7 cellular contexts compared by ENCODE assay signal in genomic region chr17:2982854-2983636, GRCh38.
A peak's percentile ranks its signal among the peaks of the same experiment; 100 is the strongest.
DNase-seq lines count a peak whose midpoint lies in the region; ATAC-seq, FAIRE-seq and TF ChIP-seq lines count a peak whose summit lies in the region.

No MANE protein-coding gene starts in this region.

- TF ChIP-seq CTCF in cardiac fibroblast (IDR thresholded peaks at IDR 0.05; ENCODE audit: low read depth, low read length): peak; percentile 18
- TF ChIP-seq CTCF in HepG2 (CRISPR knock-in tag; IDR thresholded peaks at IDR 0.05): no peak
- TF ChIP-seq CTCF in upper lobe of left lung (IDR thresholded peaks at IDR 0.05): no peak

- TF ChIP-seq POLR2A in HepG2 (IDR thresholded peaks at IDR 0.05; ENCODE audit: insufficient read depth in 1 of 2, low read depth in 2 of 2, low read length in 2 of 2): no peak
- TF ChIP-seq POLR2A in upper lobe of left lung (IDR thresholded peaks at IDR 0.05): no peak

- H4K20me1 ChIP-seq in HepG2 (ENCODE audit: insufficient read depth, low read length): no peaks in the 10 kb centered on the region

- WGBS in HepG2 (ENCODE audit: low lambda C conversion rate): 97% methylated on average over 26 of the region's 27 CpGs
- WGBS in upper lobe of left lung, 2 donors: 76 to 81% methylated on average over 26 to 27 of the region's 27 CpGs

- TF ChIP-seq EP300 in HepG2 (IDR thresholded peaks at IDR 0.05; ENCODE audit: low read depth in 2 of 2, low read length in 2 of 2): no peak
- no peak for TF ChIP-seq EP300 in HepG2 (CRISPR knock-in tag; IDR thresholded peaks at IDR 0.05; ENCODE audit: borderline replicate concordance)
- TF ChIP-seq EP300 in upper lobe of left lung (IDR thresholded peaks at IDR 0.05): no peak

- H3K9ac ChIP-seq in HepG2 (ENCODE audit: insufficient read depth, low read depth, low read length): no peak overlapping the region

- H2AFZ ChIP-seq in HepG2 (ENCODE audit: low read length): no peak overlapping the region

- TF ChIP-seq RAD21 in HepG2 (CRISPR knock-in tag; IDR thresholded peaks at IDR 0.05): no peak

- FAIRE-seq in HepG2 (lab: Jason Lieb, UNC): no peak

- no peaks in the 10 kb centered on the region for H3K27me3 ChIP-seq in HepG2 (ENCODE audit: control insufficient read depth in 1 of 2, insufficient read depth in 2 of 2, low read length in 2 of 2)
- H3K27me3 ChIP-seq in upper lobe of left lung: no peaks in the 10 kb centered on the region

- H3K27ac ChIP-seq in HepG2 (ENCODE audit: extremely low read length, insufficient read depth, low read length): no peak overlapping the region
- H3K27ac ChIP-seq in upper lobe of left lung: peak overlapping the region in 2 of 4 donors; percentile 10 to 42

- H3K79me2 ChIP-seq in HepG2 (ENCODE audit: insufficient read depth, low read length): no peaks in the 10 kb centered on the region

- H3K27me3 Mint-ChIP-seq in activated CD4-positive, alpha-beta T cell treated with anti-CD3 and anti-CD28 coated beads for 36 hours: no peaks in the 10 kb centered on the region

- H3K4me1 ChIP-seq in HepG2 (ENCODE audit: insufficient read depth, low read length) (no peaks in the 10 kb centered on the region), upper lobe of left lung (no peaks in the 10 kb centered on the region)

- no peaks in the 10 kb centered on the region for H3K4me1 Mint-ChIP-seq in activated CD4-positive, alpha-beta T cell treated with anti-CD3 and anti-CD28 coated beads for 36 hours

- no peak overlapping the region for H3K4me3 Mint-ChIP-seq in activated CD4-positive, alpha-beta T cell treated with anti-CD3 and anti-CD28 coated beads for 36 hours

- H3K4me3 ChIP-seq in cardiac fibroblast (replicated peaks in 1 of 2; ENCODE audit: low read depth in 2 of 2, low read length in 2 of 2) (no peak overlapping the region), HepG2 (replicated peaks in 1 of 3; ENCODE audit: insufficient read depth in 1 of 3, low read depth in 2 of 3, low read length in 3 of 3) (no peak overlapping the region), upper lobe of left lung (no peak overlapping the region)

- H3K9me3 ChIP-seq in HepG2 (ENCODE audit: low read length) (no peaks in the 10 kb centered on the region), upper lobe of left lung (no peaks in the 10 kb centered on the region)

- no peak overlapping the region for H3K27ac Mint-ChIP-seq in activated CD4-positive, alpha-beta T cell treated with anti-CD3 and anti-CD28 coated beads for 36 hours

- peak; percentile 98 for DNase-seq in MV-4-11 (lab: John Stamatoyannopoulos, UW)
- DNase-seq in cardiac fibroblast (ENCODE audit: low read depth in 2 of 2): peak; percentile 62 to 94
- DNase-seq in HepG2 (ENCODE audit: low spot score): no peak
- DNase-seq in upper lobe of left lung: peak; percentile 48 to 87
- no peak for DNase-seq in T-helper 9 cell
- no peak for DNase-seq in activated CD4-positive, alpha-beta T cell treated with anti-CD3 and anti-CD28 coated beads for 36 hours

- in situ Hi-C loops in HepG2 (cut with HindIII; ENCODE audit: extremely low pct_ligation_motif_present, low pct_unique_long_range_greater_than_20kb): no loop called here

- no peak overlapping the region for H3K4me2 ChIP-seq in HepG2 (ENCODE audit: low read depth, low read length)

- H3K36me3 Mint-ChIP-seq in activated CD4-positive, alpha-beta T cell treated with anti-CD3 and anti-CD28 coated beads for 36 hours (ENCODE audit: low read depth): peaks cover 8% of the 10 kb centered on the region

- CTCF ChIA-PET in HepG2 (lab: Yijun Ruan, JAX; ENCODE audit: low intra/inter-chr PET ratio, low total read pairs): no interaction called here
- CTCF ChIA-PET in activated CD4-positive, alpha-beta T cell treated with anti-CD3 and anti-CD28 coated beads for 36 hours (lab: Charles Lee): no interaction called here

- ATAC-seq in HepG2 (no peak), upper lobe of left lung (ENCODE audit: low FRiP score in 2 of 2) (peak; percentile 88 to 89), HG02973 (IDR thresholded peaks at IDR 0.05; ENCODE audit: unreplicated experiment) (no peak)
- ATAC-seq in activated CD4-positive, alpha-beta T cell treated with anti-CD3 and anti-CD28 coated beads for 36 hours: no peak

- POLR2A ChIA-PET in HepG2 (lab: Yijun Ruan, JAX): no interaction called here
- POLR2A ChIA-PET in activated CD4-positive, alpha-beta T cell treated with anti-CD3 and anti-CD28 coated beads for 36 hours (lab: Charles Lee): no interaction called here

- no TSS peak for BruUV-seq in HepG2 (replicated peaks; lab: Mats Ljungman, UMichigan)

- H3K9me3 Mint-ChIP-seq in activated CD4-positive, alpha-beta T cell treated with anti-CD3 and anti-CD28 coated beads for 36 hours (ENCODE audit: low read depth): no peaks in the 10 kb centered on the region

- intact Hi-C loops in HepG2 (cut with micrococcal nuclease; ENCODE audit: unreplicated experiment): no loop called here
- intact Hi-C loops in activated CD4-positive, alpha-beta T cell treated with anti-CD3 and anti-CD28 coated beads for 36 hours (cut with DNase I, micrococcal nuclease): no loop called here

- H3K36me3 ChIP-seq in HepG2 (replicated peaks in 1 of 2; ENCODE audit: control insufficient read depth in 1 of 2, insufficient read depth in 2 of 2, low read length in 2 of 2) (peaks cover 3 to 20% of the 10 kb centered on the region in 2 experiments), upper lobe of left lung (peaks cover 0 to 8% (median 0%) of the 10 kb centered on the region in 4 donors)

TF ChIP-seq in HepG2, 621 proteins besides CTCF, POLR2A, EP300 and RAD21:
- no peak for TF ChIP-seq ZFP90 (CRISPR knock-in tag; IDR thresholded peaks at IDR 0.05; ENCODE audit: borderline replicate concordance)
- TF ChIP-seq MXD4 (CRISPR knock-in tag; IDR thresholded peaks at IDR 0.05): no peak
- TF ChIP-seq CEBPB (IDR thresholded peaks at IDR 0.05; ENCODE audit: borderline replicate concordance, low read depth, low read length): peak; percentile 43; the same call in 1 of the 2 replicates

Comparison
In these comparisons a context has a peak if more than half of its experiments do, and no peak if none do; other contexts are left out.
1. DNase-seq: peak in MV-4-11 (single experiment), cardiac fibroblast (2 of 2) and upper lobe of left lung (2 of 2); none in HepG2 (single experiment), T-helper 9 cell (single experiment) and activated CD4-positive, alpha-beta T cell treated with anti-CD3 and anti-CD28 coated beads for 36 hours (single experiment).
2. ATAC-seq: peak in upper lobe of left lung (2 of 2); none in HepG2 (single experiment), HG02973 (single experiment) and activated CD4-positive, alpha-beta T cell treated with anti-CD3 and anti-CD28 coated beads for 36 hours (single experiment).